Comparison of ENCODE assay signal across 24 cellular contexts in genomic region chr6:1346556-1347186, GRCh38. TPM values are rescaled to one million over a fixed set of nuclear protein-coding genes. Genes with fewer than 3 reads are reported as not detected.
DNase-seq lines count a peak whose midpoint lies in the region; ATAC-seq, FAIRE-seq and TF ChIP-seq lines count a peak whose summit lies in the region.
"Had no signal": no experiment of that assay in that cellular context is flagged by ENCODE, and none has a peak within 500 bp of the region (broad histone marks: within the 10 kb centered on the region; RNA-seq: fewer than 3 reads in every experiment).

No MANE protein-coding gene starts in this region.

- TF ChIP-seq POLR2A in A549 (IDR thresholded peaks at IDR 0.05; ENCODE audit: low read length) (no peak), H54 (IDR thresholded peaks at IDR 0.05; ENCODE audit: low read depth, low read length) (no peak)

- no peak overlapping the region for H3K27ac Mint-ChIP-seq in progenitor cell of endocrine pancreas
- H3K27ac Mint-ChIP-seq: neural progenitor cell had no signal

- H3K4me1 ChIP-seq in A549: no peaks in the 10 kb centered on the region
- H3K4me1 ChIP-seq: adrenal gland, breast epithelium, psoas muscle had no signal

- CTCF ChIA-PET in A549 (lab: Yijun Ruan, JAX): interaction anchor here (0.6 to 1.4 kb wide), 7 partner anchors 8 to 991 kb away, joined by 3 to 6 read pairs (median 3); no protein-coding TSS in a partner anchor

- WGBS in A549 (ENCODE audit: missing lambda C conversion rate): 73% methylated on average over 5 of the region's 5 CpGs

- H3K27me3 ChIP-seq in WERI-Rb-1 (ENCODE audit: insufficient read depth, low read depth, severe bottlenecking): peaks cover 3% of the 10 kb centered on the region
- H3K27me3 ChIP-seq: breast epithelium, neural progenitor cell had no signal

- DNase-seq in A549 (ENCODE audit: low read depth in 1 of 2, low spot score in 1 of 2) (no peak), H54 (ENCODE audit: insufficient read length, low spot score) (no peak), WERI-Rb-1 (peak; percentile 55), iris pigment epithelial cell (ENCODE audit: low read depth) (peak; percentile 29), progenitor cell of endocrine pancreas (ENCODE audit: low spot score, unreplicated experiment) (no peak), mucosa of gallbladder (ENCODE audit: low spot score) (no peak), D341Med (ENCODE audit: low spot score) (no peak)
- DNase-seq in activated CD4-positive, alpha-beta T cell treated with anti-CD3 and anti-CD28 coated beads for 1 hour: no peak
- DNase-seq: activated CD4-positive, CD25-positive, alpha-beta regulatory T cell treated with anti-CD3 and anti-CD28 coated beads, Interleukin-2, amount 50 U/mL, for 72 hours; activated T-cell treated with anti-CD3 and anti-CD28 coated beads, Interleukin-2, amount 50 U/mL, for 1 hour; adrenal gland; C1 segment of cervical spinal cord; cortex of kidney; GDM1; mucosa of descending colon; NCI-H1436; NCI-H510A treated with DMSO at 0.1 percent for 48 hours; psoas muscle had no signal

- H3K9me3 Mint-ChIP-seq in progenitor cell of endocrine pancreas (ENCODE audit: low read depth): peaks cover 29% of the 10 kb centered on the region

- peaks cover 23% of the 10 kb centered on the region for H3K27me3 Mint-ChIP-seq in progenitor cell of endocrine pancreas

- no peak overlapping the region for H3K4me2 ChIP-seq in A549
- H3K4me2 ChIP-seq: neural progenitor cell had no signal

- H3K4me1 Mint-ChIP-seq in progenitor cell of endocrine pancreas (ENCODE audit: low read depth): no peaks in the 10 kb centered on the region

- H3K36me3 Mint-ChIP-seq in progenitor cell of endocrine pancreas (ENCODE audit: insufficient read depth): no peaks in the 10 kb centered on the region
- H3K36me3 Mint-ChIP-seq: neural progenitor cell had no signal

- H3K27ac ChIP-seq in A549 (no peak overlapping the region), WERI-Rb-1 (no peak overlapping the region)
- H3K27ac ChIP-seq: adrenal gland, breast epithelium, neural progenitor cell, psoas muscle had no signal

- no peaks in the 10 kb centered on the region for H3K36me3 ChIP-seq in WERI-Rb-1
- H3K36me3 ChIP-seq: adrenal gland, breast epithelium had no signal

- H3K4me3 ChIP-seq in A549 (no peak overlapping the region), WERI-Rb-1 (ENCODE audit: low read depth, low read length) (no peak overlapping the region)
- H3K4me3 ChIP-seq: adrenal gland, breast epithelium, mucosa of descending colon, neural progenitor cell, psoas muscle had no signal

- no peak overlapping the region for H3K4me3 Mint-ChIP-seq in progenitor cell of endocrine pancreas (ENCODE audit: low read depth)
- H3K4me3 Mint-ChIP-seq: neural progenitor cell had no signal

- TF ChIP-seq RAD21 in A549 (conservative IDR thresholded peaks at IDR 0.05 in 1 of 2, IDR thresholded peaks at IDR 0.05 in 1 of 2): no peak

- H3K9me3 ChIP-seq in A549 (peaks cover 14% of the 10 kb centered on the region; the same call in 2 of the 3 replicates), WERI-Rb-1 (ENCODE audit: severe bottlenecking) (peaks cover 18% of the 10 kb centered on the region)

- no peak for ATAC-seq in A549
- ATAC-seq: mucosa of descending colon, psoas muscle had no signal

- FAIRE-seq in A549 (lab: Jason Lieb, UNC): no peak
- peak; percentile 61 for FAIRE-seq in H54 (lab: Jason Lieb, UNC)
- FAIRE-seq: endometrium, urothelium cell line had no signal

- POLR2A ChIA-PET in A549 (lab: Yijun Ruan, JAX): no interaction called here

- TF ChIP-seq CTCF in A549 (IDR thresholded peaks at IDR 0.05) (no peak), WERI-Rb-1 (IDR thresholded peaks at IDR 0.05; ENCODE audit: low read depth, low read length) (no peak), progenitor cell of endocrine pancreas (IDR thresholded peaks at IDR 0.05; ENCODE audit: unreplicated experiment) (no peak)

- TF ChIP-seq EP300 in A549 (IDR thresholded peaks at IDR 0.05): no peak

TF ChIP-seq in A549, 52 proteins besides CTCF, POLR2A, EP300 and RAD21:
- TF ChIP-seq FOSB (CRISPR knock-in tag; IDR thresholded peaks at IDR 0.05): no peak
- TF ChIP-seq FOSL2 (IDR thresholded peaks at IDR 0.05): no peak
- peak; percentile 34; the same call in 1 of the 2 replicates for TF ChIP-seq FOSL2 (CRISPR knock-in tag; IDR thresholded peaks at IDR 0.05)
TF ChIP-seq in A549: peak in this region for 1.

RNA-seq across cellular contexts. Expression of gene FOXQ1, which starts 34.8 kb away (rescaled TPM):
- polyA plus RNA-seq in A549 (2011; rRNA removed) (2.1 and 3.5 TPM in 2 replicates), A549 (2017; fragmentation: RNase III; extraction: RNeasy Plus Mini Kit Qiagen cat#74134 plus additional on column Dnase treatment) (3.1 to 3.6 TPM (median 3.6 TPM) in 3 replicates)
- 0.49 and 0.98 TPM in 2 replicates for polyA plus RNA-seq in A549 (2012; cell fraction: cytosol; rRNA removed)
- polyA plus RNA-seq in A549 (2012; cell fraction: nucleus; rRNA removed): 0.77 and 0.79 TPM in 2 replicates
- 1.5 and 1.8 TPM in 2 replicates for polyA minus RNA-seq in A549 (2011; rRNA and poly(A)+ RNA removed)
- total RNA-seq in progenitor cell of endocrine pancreas (2.0 and 2.9 TPM in 2 replicates), mucosa of gallbladder (11.5 TPM)
- total RNA-seq: psoas muscle, skeletal muscle tissue had no signal

RNA-seq across cellular contexts. Expression of gene FOXF2, which starts 42.7 kb away (rescaled TPM):
- polyA plus RNA-seq in A549 (2011; rRNA removed) (6.6 and 8.3 TPM in 2 replicates), A549 (2017; fragmentation: RNase III; extraction: RNeasy Plus Mini Kit Qiagen cat#74134 plus additional on column Dnase treatment) (12.3 to 12.4 TPM (median 12.3 TPM) in 3 replicates)
- 10.3 and 14.6 TPM in 2 replicates for polyA plus RNA-seq in A549 (2012; cell fraction: cytosol; rRNA removed)
- polyA plus RNA-seq in A549 (2012; cell fraction: nucleus; rRNA removed): 7.1 and 10.1 TPM in 2 replicates
- 5.3 and 6.5 TPM in 2 replicates for polyA minus RNA-seq in A549 (2011; rRNA and poly(A)+ RNA removed)
- total RNA-seq in progenitor cell of endocrine pancreas (not detected in 2 replicates), mucosa of gallbladder (3.6 TPM)
- polyA plus RNA-seq: liver had no signal

Comparison
In these comparisons a context has a peak if more than half of its experiments do, and no peak if none do; other contexts are left out.
1. DNase-seq: peak in WERI-Rb-1 (single experiment) and iris pigment epithelial cell (single experiment); none in A549 (0 of 2), H54 (single experiment), progenitor cell of endocrine pancreas (single experiment), mucosa of gallbladder (single experiment), D341Med (single experiment) and activated CD4-positive, alpha-beta T cell treated with anti-CD3 and anti-CD28 coated beads for 1 hour (single experiment).